Comparison of ENCODE assay signal across 39 cellular contexts in genomic region chr1:30255111-30255510, GRCh38.
"Had no signal": no experiment of that assay in that cellular context is flagged by ENCODE, and none has a peak within 500 bp of the region (broad histone marks: within the 10 kb centered on the region; RNA-seq: fewer than 3 reads in every experiment).

No MANE protein-coding gene starts in this region.

- H3K4me3 ChIP-seq: adrenal gland, ascending aorta, body of pancreas, breast epithelium, cardiac muscle cell had no signal

- ATAC-seq: activated naive CD4-positive, alpha-beta T cell treated with anti-CD3 and anti-CD28 coated beads, Interleukin-2, amount 50 U/mL, for 72 hours; activated naive CD8-positive, alpha-beta T cell treated with anti-CD3 and anti-CD28 coated beads, Interleukin-2, amount 50 U/mL, for 24 hours; activated T-cell treated with anti-CD3 and anti-CD28 coated beads, Interleukin-2, amount 50 U/mL, for 4 hours; activated T-cell treated with anti-CD3 and anti-CD28 coated beads, Interleukin-2, amount 50 U/mL, for 72 hours; activated T-helper 17 cell treated with anti-CD3 and anti-CD28 coated beads, Interleukin-2, amount 50 U/mL, for 72 hours; body of pancreas had no signal

- H3K36me3 Mint-ChIP-seq: activated naive CD4-positive, alpha-beta T cell treated with anti-CD3 and anti-CD28 coated beads, Interleukin-2, amount 10 ng/mL, durations not matched to agents 7 days and 5 days; activated naive CD4-positive, alpha-beta T cell treated with anti-CD3 and anti-CD28 coated beads, Interleukin-2, amount 50 U/mL, for 24 hours; activated naive CD4-positive, alpha-beta T cell treated with anti-CD3 and anti-CD28 coated beads, Interleukin-2, amount 50 U/mL, for 72 hours; activated naive CD8-positive, alpha-beta T cell; activated naive CD8-positive, alpha-beta T cell treated with anti-CD3 and anti-CD28 coated beads for 36 hours; activated naive CD8-positive, alpha-beta T cell treated with anti-CD3 and anti-CD28 coated beads, Interleukin-2, amount 10 ng/mL, durations not matched to agents 7 days and 5 days; brain had no signal

- H3K9me3 ChIP-seq: adrenal gland, ascending aorta, body of pancreas, breast epithelium had no signal

- H3K4me1 Mint-ChIP-seq: activated naive CD4-positive, alpha-beta T cell treated with anti-CD3 and anti-CD28 coated beads, Interleukin-2, amount 10 ng/mL, durations not matched to agents 7 days and 5 days; activated naive CD4-positive, alpha-beta T cell treated with anti-CD3 and anti-CD28 coated beads, Interleukin-2, amount 50 U/mL, for 24 hours; activated naive CD8-positive, alpha-beta T cell treated with anti-CD3 and anti-CD28 coated beads for 36 hours; activated naive CD8-positive, alpha-beta T cell treated with anti-CD3 and anti-CD28 coated beads, Interleukin-2, amount 10 ng/mL, durations not matched to agents 7 days and 5 days; activated naive CD8-positive, alpha-beta T cell treated with anti-CD3 and anti-CD28 coated beads, Interleukin-2, amount 50 U/mL, for 24 hours; activated T-helper 17 cell treated with anti-CD3 and anti-CD28 coated beads, Interleukin-2, amount 50 U/mL, for 72 hours; central memory CD8-positive, alpha-beta T cell had no signal

- H3K27ac Mint-ChIP-seq: activated naive CD4-positive, alpha-beta T cell treated with anti-CD3 and anti-CD28 coated beads for 36 hours; activated naive CD4-positive, alpha-beta T cell treated with anti-CD3 and anti-CD28 coated beads, Interleukin-2, amount 10 ng/mL, durations not matched to agents 7 days and 5 days; activated naive CD4-positive, alpha-beta T cell treated with anti-CD3 and anti-CD28 coated beads, Interleukin-2, amount 50 U/mL, for 24 hours; activated naive CD4-positive, alpha-beta T cell treated with anti-CD3 and anti-CD28 coated beads, Interleukin-2, amount 50 U/mL, for 72 hours; activated naive CD8-positive, alpha-beta T cell; activated naive CD8-positive, alpha-beta T cell treated with anti-CD3 and anti-CD28 coated beads for 36 hours; activated naive CD8-positive, alpha-beta T cell treated with anti-CD3 and anti-CD28 coated beads, Interleukin-2, amount 10 ng/mL, durations not matched to agents 7 days and 5 days; activated naive CD8-positive, alpha-beta T cell treated with anti-CD3 and anti-CD28 coated beads, Interleukin-2, amount 50 U/mL, for 24 hours; activated T-cell treated with anti-CD3 and anti-CD28 coated beads, Interleukin-2, amount 50 U/mL, for 24 hours; activated T-cell treated with anti-CD3 and anti-CD28 coated beads, Interleukin-2, amount 50 U/mL, for 72 hours; activated T-helper 1 cell treated with anti-CD3 and anti-CD28 coated beads, Interleukin-12 subunit alpha, Interleukin-12 subunit beta, Interleukin-2, Interleukin-4 antibody, amounts not matched to agents 30 ng/mL and 10 ng/mL and 1 ng/mL, durations not matched to agents 14 hours and 24 hours and 36 hours; activated T-helper 17 cell treated with anti-CD3 and anti-CD28 coated beads, Interleukin-2, amount 50 U/mL, for 72 hours; activated T-helper 2 cell treated with anti-CD3 and anti-CD28 coated beads, Interferon-gamma antibody, Interleukin-2, Interleukin-4, amounts not matched to agents 10 μg/mL and 5 μg/mL and 100 μg/mL, durations not matched to agents 14 hours and 24 hours and 36 hours had no signal

- H3K9me3 Mint-ChIP-seq: activated naive CD4-positive, alpha-beta T cell treated with anti-CD3 and anti-CD28 coated beads for 36 hours; activated naive CD4-positive, alpha-beta T cell treated with anti-CD3 and anti-CD28 coated beads, Interleukin-2, amount 10 ng/mL, durations not matched to agents 7 days and 5 days; activated naive CD4-positive, alpha-beta T cell treated with anti-CD3 and anti-CD28 coated beads, Interleukin-2, amount 50 U/mL, for 24 hours; activated naive CD4-positive, alpha-beta T cell treated with anti-CD3 and anti-CD28 coated beads, Interleukin-2, amount 50 U/mL, for 72 hours; activated naive CD8-positive, alpha-beta T cell treated with anti-CD3 and anti-CD28 coated beads for 36 hours; activated naive CD8-positive, alpha-beta T cell treated with anti-CD3 and anti-CD28 coated beads, Interleukin-2, amount 10 ng/mL, durations not matched to agents 7 days and 5 days; activated naive CD8-positive, alpha-beta T cell treated with anti-CD3 and anti-CD28 coated beads, Interleukin-2, amount 50 U/mL, for 24 hours; activated T-cell treated with anti-CD3 and anti-CD28 coated beads, Interleukin-2, amount 50 U/mL, for 24 hours; activated T-cell treated with anti-CD3 and anti-CD28 coated beads, Interleukin-2, amount 50 U/mL, for 4 hours; activated T-cell treated with anti-CD3 and anti-CD28 coated beads, Interleukin-2, amount 50 U/mL, for 72 hours; activated T-helper 1 cell treated with anti-CD3 and anti-CD28 coated beads, Interleukin-12 subunit alpha, Interleukin-12 subunit beta, Interleukin-2, Interleukin-4 antibody, amounts not matched to agents 30 ng/mL and 10 ng/mL and 1 ng/mL, durations not matched to agents 14 hours and 24 hours and 36 hours; activated T-helper 17 cell treated with anti-CD3 and anti-CD28 coated beads, Interleukin-2, amount 50 U/mL, for 72 hours; activated T-helper 2 cell treated with anti-CD3 and anti-CD28 coated beads, Interferon-gamma antibody, Interleukin-2, Interleukin-4, amounts not matched to agents 10 μg/mL and 5 μg/mL and 100 μg/mL, durations not matched to agents 14 hours and 24 hours and 36 hours; central memory CD8-positive, alpha-beta T cell had no signal

- DNase-seq: activated effector memory CD4-positive, alpha-beta T cell treated with anti-CD3 and anti-CD28 coated beads, Interleukin-2, amount 50 U/mL, for 16 hours; activated effector memory CD4-positive, alpha-beta T cell treated with Interleukin-2 at 50 U/mL for 16 hours; activated gamma-delta T cell; activated gamma-delta T cell treated with Interleukin-2 at 50 U/mL for 16 hours; activated naive CD4-positive, alpha-beta T cell; activated naive CD4-positive, alpha-beta T cell treated with anti-CD3 and anti-CD28 coated beads for 36 hours; activated naive CD4-positive, alpha-beta T cell treated with anti-CD3 and anti-CD28 coated beads, Interleukin-2, amount 10 ng/mL, durations not matched to agents 7 days and 5 days; activated naive CD4-positive, alpha-beta T cell treated with anti-CD3 and anti-CD28 coated beads, Interleukin-2, amount 50 U/mL, for 16 hours; activated naive CD4-positive, alpha-beta T cell treated with Interleukin-2 at 50 U/mL for 16 hours; activated naive CD8-positive, alpha-beta T cell treated with anti-CD3 and anti-CD28 coated beads for 36 hours; activated naive CD8-positive, alpha-beta T cell treated with anti-CD3 and anti-CD28 coated beads, Interleukin-2, amount 10 ng/mL, durations not matched to agents 7 days and 5 days; activated naive CD8-positive, alpha-beta T cell treated with anti-CD3 and anti-CD28 coated beads, Interleukin-2, amount 50 U/mL, for 24 hours; activated T-cell treated with anti-CD3 and anti-CD28 coated beads, Interleukin-2, amount 50 U/mL, for 24 hours; activated T-cell treated with anti-CD3 and anti-CD28 coated beads, Interleukin-2, amount 50 U/mL, for 4 hours; activated T-cell treated with anti-CD3 and anti-CD28 coated beads, Interleukin-2, amount 50 U/mL, for 48 hours; activated T-cell treated with anti-CD3 and anti-CD28 coated beads, Interleukin-2, amount 50 U/mL, for 72 hours; adrenal gland; amniotic stem cell; amygdala; anterior cingulate cortex; aorta; body of pancreas; brain microvascular endothelial cell; caudate nucleus; central memory CD4-positive, alpha-beta T cell; cerebellar nuclear complex had no signal

- H3K4me3 Mint-ChIP-seq: activated naive CD4-positive, alpha-beta T cell treated with anti-CD3 and anti-CD28 coated beads for 36 hours; activated naive CD4-positive, alpha-beta T cell treated with anti-CD3 and anti-CD28 coated beads, Interleukin-2, amount 10 ng/mL, durations not matched to agents 7 days and 5 days; activated naive CD4-positive, alpha-beta T cell treated with anti-CD3 and anti-CD28 coated beads, Interleukin-2, amount 50 U/mL, for 24 hours; activated naive CD8-positive, alpha-beta T cell; activated naive CD8-positive, alpha-beta T cell treated with anti-CD3 and anti-CD28 coated beads for 36 hours; activated naive CD8-positive, alpha-beta T cell treated with anti-CD3 and anti-CD28 coated beads, Interleukin-2, amount 10 ng/mL, durations not matched to agents 7 days and 5 days; activated naive CD8-positive, alpha-beta T cell treated with anti-CD3 and anti-CD28 coated beads, Interleukin-2, amount 50 U/mL, for 24 hours; activated T-cell treated with anti-CD3 and anti-CD28 coated beads, Interleukin-2, amount 50 U/mL, for 24 hours; activated T-cell treated with anti-CD3 and anti-CD28 coated beads, Interleukin-2, amount 50 U/mL, for 4 hours; activated T-cell treated with anti-CD3 and anti-CD28 coated beads, Interleukin-2, amount 50 U/mL, for 72 hours; activated T-helper 1 cell treated with anti-CD3 and anti-CD28 coated beads, Interleukin-12 subunit alpha, Interleukin-12 subunit beta, Interleukin-2, Interleukin-4 antibody, amounts not matched to agents 30 ng/mL and 10 ng/mL and 1 ng/mL, durations not matched to agents 14 hours and 24 hours and 36 hours; activated T-helper 17 cell treated with anti-CD3 and anti-CD28 coated beads, Interleukin-2, amount 50 U/mL, for 72 hours; brain; central memory CD8-positive, alpha-beta T cell had no signal

- H3K27me3 ChIP-seq: adrenal gland, ascending aorta, body of pancreas, brain microvascular endothelial cell, cardiac muscle cell had no signal

- H3K27ac ChIP-seq: adrenal gland, ascending aorta, body of pancreas, brain microvascular endothelial cell, breast epithelium, cardiac muscle cell had no signal

- H3K4me1 ChIP-seq: adrenal gland, ascending aorta, body of pancreas, breast epithelium had no signal

- FAIRE-seq: astrocyte, bronchial epithelial cell had no signal

- H3K36me3 ChIP-seq: adrenal gland, ascending aorta, brain microvascular endothelial cell, breast epithelium, cardiac muscle cell had no signal
